ENCODE assay signal across 6 cellular contexts in the genomic region with DNA sequence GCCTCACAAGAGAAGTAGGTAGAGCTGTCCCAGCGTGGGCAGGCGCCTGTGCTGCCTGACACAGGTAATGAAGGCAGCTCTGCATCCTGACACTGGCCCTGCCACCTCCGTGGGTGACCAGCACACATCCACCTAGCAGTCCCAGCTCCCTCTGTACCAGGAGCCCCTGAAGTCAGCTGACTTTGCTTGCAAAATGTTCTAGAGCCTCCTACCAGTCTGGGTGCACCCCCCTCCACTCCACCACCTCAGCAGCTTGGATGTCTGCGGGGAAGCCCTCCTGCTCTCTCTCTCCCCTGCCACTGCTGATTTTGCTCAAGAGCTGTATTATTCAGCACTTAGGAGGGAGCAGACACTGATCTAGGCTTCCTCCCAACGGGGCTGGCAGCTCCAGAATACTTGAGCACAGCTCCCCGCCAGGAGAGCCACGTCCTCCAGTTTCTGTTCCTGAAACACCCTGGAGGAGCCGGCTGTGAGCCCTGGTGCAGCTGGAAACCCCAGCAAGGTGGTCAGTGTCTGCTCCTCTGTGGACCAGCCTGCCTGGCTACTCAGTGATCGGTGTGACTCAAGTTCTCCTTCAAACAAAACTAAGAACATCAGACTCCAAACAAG. TPM values are rescaled to one million over a fixed set of nuclear protein-coding genes. Genes with fewer than 3 reads are reported as not detected.
DNase-seq lines count a peak whose midpoint lies in the region; ATAC-seq and TF ChIP-seq lines count a peak whose summit lies in the region.

No MANE protein-coding gene starts in this region.

- no peak for ATAC-seq in GM19035 (IDR thresholded peaks at IDR 0.05; ENCODE audit: unreplicated experiment)

- H3K4me1 Mint-ChIP-seq in Calu3 (ENCODE audit: low read depth, unreplicated experiment), result peaks cover 9% of the 10 kb centered on the region

- H3K27ac Mint-ChIP-seq in Calu3 (ENCODE audit: unreplicated experiment), result no peak overlapping the region

- CTCF ChIA-PET in Calu3 (lab: Charles Lee), result no interaction called here

- TF ChIP-seq CTCF in Calu3 (IDR thresholded peaks at IDR 0.05; ENCODE audit: unreplicated experiment) (no peak), fibroblast of villous mesenchyme (IDR thresholded peaks at IDR 0.05; ENCODE audit: insufficient read depth, low read depth, low read length) (no peak)

- H3K4me3 Mint-ChIP-seq in Calu3 (ENCODE audit: low read depth, unreplicated experiment), result peak overlapping the region; percentile 80

- H3K9me3 Mint-ChIP-seq in Calu3 (ENCODE audit: low read depth, unreplicated experiment), result no peaks in the 10 kb centered on the region

- H3K27me3 Mint-ChIP-seq in Calu3 (ENCODE audit: unreplicated experiment), result no peaks in the 10 kb centered on the region

- H3K27ac ChIP-seq in substantia nigra (ENCODE audit: low read depth, low read length, poor library complexity, severe bottlenecking), result peak overlapping the region; percentile 1

- intact Hi-C loops in Calu3 (cut with micrococcal nuclease; ENCODE audit: unreplicated experiment), result no loop called here

- H3K36me3 Mint-ChIP-seq in Calu3 (ENCODE audit: insufficient read depth, unreplicated experiment), result peaks cover 53% of the 10 kb centered on the region

- H3K4me3 ChIP-seq in fibroblast of villous mesenchyme (ENCODE audit: low read depth, low read length), result peak overlapping the region; percentile 96

- DNase-seq in Calu3 (no peak), SIG-M5 treated with dmso at 0.1 percent for 504 hours (lab: John Stamatoyannopoulos, UW; ENCODE audit: unreplicated experiment) (peak; percentile 89), fibroblast of villous mesenchyme (ENCODE audit: low read depth) (peak; percentile 30), substantia nigra (lab: John Stamatoyannopoulos, UW) (peak in 23 of 49 donors; percentile 20 to 54 (median 36)), cerebellum (ENCODE audit: low spot score) (no peak)

- BruUV-seq in Calu3 (replicated peaks; lab: Mats Ljungman, UMichigan), result no TSS peak

RNA-seq across cellular contexts. Expression of a gene that starts 1.0 kb away (rescaled TPM):
- total RNA-seq in Calu3 (2022) (33.3 and 34.3 TPM in 2 replicates), fibroblast of villous mesenchyme (13.0 and 19.0 TPM in 2 replicates), cerebellum (9.3 TPM)

RNA-seq across cellular contexts. Expression of a gene that starts 1.1 kb away (rescaled TPM):
- total RNA-seq in Calu3 (2022), result 39.5 and 49.1 TPM in 2 replicates
- 19.4 and 25.1 TPM in 2 replicates for total RNA-seq in fibroblast of villous mesenchyme
- total RNA-seq in cerebellum, result 8.8 TPM

RNA-seq across cellular contexts. Expression of a gene that starts 18.9 kb away (rescaled TPM):
- total RNA-seq in Calu3 (2022) (0.34 and 0.54 TPM in 2 replicates), fibroblast of villous mesenchyme (not detected in 2 replicates), cerebellum (not detected)

RNA-seq across cellular contexts. Expression of a gene that starts 42.3 kb away (rescaled TPM):
- total RNA-seq in Calu3 (2022) (139 and 152 TPM in 2 replicates), fibroblast of villous mesenchyme (111 and 124 TPM in 2 replicates), cerebellum (24.1 TPM)

RNA-seq across cellular contexts. Expression of a gene that starts 54.3 kb away (rescaled TPM):
- total RNA-seq in Calu3 (2022), result 867 and 881 TPM in 2 replicates
- total RNA-seq in fibroblast of villous mesenchyme, result 152 and 167 TPM in 2 replicates
- total RNA-seq in cerebellum, result 23.3 TPM

Comparison
In these comparisons a context has a peak if more than half of its experiments do, and no peak if none do; other contexts are left out.
1. DNase-seq: peak in SIG-M5 treated with dmso at 0.1 percent for 504 hours (single experiment) and fibroblast of villous mesenchyme (single experiment); none in Calu3 (single experiment) and cerebellum (single experiment).